Comparison of ENCODE assay signal across 1 cellular context in genomic region chr4:152965614-152966013, GRCh38.
TF ChIP-seq lines count a peak whose summit lies in the region.

No MANE protein-coding gene starts in this region.

TF ChIP-seq in HepG2, 621 proteins besides CTCF, POLR2A, EP300 and RAD21 (continued from another document):
- TF ChIP-seq STAT6 (CRISPR knock-in tag; IDR thresholded peaks at IDR 0.05; ENCODE audit: borderline replicate concordance), result no peak
- no peak for TF ChIP-seq CERS6 (CRISPR knock-in tag; IDR thresholded peaks at IDR 0.05)
- TF ChIP-seq TP53 (CRISPR knock-in tag; conservative IDR thresholded peaks at IDR 0.05), result no peak
- no peak for TF ChIP-seq RBFOX2 (IDR thresholded peaks at IDR 0.05; ENCODE audit: low read depth, low read length)
- TF ChIP-seq ZNF318 (CRISPR knock-in tag; IDR thresholded peaks at IDR 0.05), result no peak
- TF ChIP-seq ELF4 (CRISPR knock-in tag; IDR thresholded peaks at IDR 0.05; ENCODE audit: borderline replicate concordance), result no peak
- no peak for TF ChIP-seq ZNF280B (CRISPR knock-in tag; IDR thresholded peaks at IDR 0.05; ENCODE audit: borderline replicate concordance)
- no peak for TF ChIP-seq KLF16 (CRISPR knock-in tag; IDR thresholded peaks at IDR 0.05)
- TF ChIP-seq MED1 (CRISPR knock-in tag; IDR thresholded peaks at IDR 0.05), result no peak
- TF ChIP-seq UBTF (CRISPR knock-in tag; IDR thresholded peaks at IDR 0.05), result no peak
- TF ChIP-seq PHF5A (CRISPR knock-in tag; IDR thresholded peaks at IDR 0.05; ENCODE audit: low read depth, unreplicated experiment), result no peak
- no peak for TF ChIP-seq SAP130 (CRISPR knock-in tag; IDR thresholded peaks at IDR 0.05; ENCODE audit: low read depth)
- no peak for TF ChIP-seq GMEB1 (CRISPR knock-in tag; IDR thresholded peaks at IDR 0.05; ENCODE audit: borderline replicate concordance)
- no peak for TF ChIP-seq TERF1 (CRISPR knock-in tag; IDR thresholded peaks at IDR 0.05)
